1 cellular context compared by ENCODE assay signal in the genomic region with DNA sequence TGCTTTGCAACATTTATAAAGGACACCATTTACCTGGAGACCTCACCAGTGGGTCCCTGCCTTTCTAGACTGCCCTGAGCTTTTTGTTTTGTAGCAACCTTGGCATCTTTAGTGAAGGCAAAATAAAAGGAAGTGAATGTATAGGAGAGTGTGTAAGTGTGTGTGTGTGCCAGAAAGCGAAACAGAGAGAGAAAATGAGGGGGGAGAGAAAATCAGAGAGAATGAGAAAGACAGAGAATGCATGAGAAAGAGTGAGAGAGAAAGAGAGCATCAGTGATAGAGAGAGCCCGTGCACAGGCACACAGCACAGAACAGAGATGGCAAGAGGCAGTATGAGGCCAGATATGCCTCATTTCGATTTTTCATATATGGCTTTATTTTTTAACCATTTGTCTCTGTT.
TF ChIP-seq lines count a peak whose summit lies in the region.

No MANE protein-coding gene starts in this region.

TF ChIP-seq in HepG2, 621 proteins besides CTCF, POLR2A, EP300 and RAD21 (continued from another document):
- TF ChIP-seq, protein P1, sequence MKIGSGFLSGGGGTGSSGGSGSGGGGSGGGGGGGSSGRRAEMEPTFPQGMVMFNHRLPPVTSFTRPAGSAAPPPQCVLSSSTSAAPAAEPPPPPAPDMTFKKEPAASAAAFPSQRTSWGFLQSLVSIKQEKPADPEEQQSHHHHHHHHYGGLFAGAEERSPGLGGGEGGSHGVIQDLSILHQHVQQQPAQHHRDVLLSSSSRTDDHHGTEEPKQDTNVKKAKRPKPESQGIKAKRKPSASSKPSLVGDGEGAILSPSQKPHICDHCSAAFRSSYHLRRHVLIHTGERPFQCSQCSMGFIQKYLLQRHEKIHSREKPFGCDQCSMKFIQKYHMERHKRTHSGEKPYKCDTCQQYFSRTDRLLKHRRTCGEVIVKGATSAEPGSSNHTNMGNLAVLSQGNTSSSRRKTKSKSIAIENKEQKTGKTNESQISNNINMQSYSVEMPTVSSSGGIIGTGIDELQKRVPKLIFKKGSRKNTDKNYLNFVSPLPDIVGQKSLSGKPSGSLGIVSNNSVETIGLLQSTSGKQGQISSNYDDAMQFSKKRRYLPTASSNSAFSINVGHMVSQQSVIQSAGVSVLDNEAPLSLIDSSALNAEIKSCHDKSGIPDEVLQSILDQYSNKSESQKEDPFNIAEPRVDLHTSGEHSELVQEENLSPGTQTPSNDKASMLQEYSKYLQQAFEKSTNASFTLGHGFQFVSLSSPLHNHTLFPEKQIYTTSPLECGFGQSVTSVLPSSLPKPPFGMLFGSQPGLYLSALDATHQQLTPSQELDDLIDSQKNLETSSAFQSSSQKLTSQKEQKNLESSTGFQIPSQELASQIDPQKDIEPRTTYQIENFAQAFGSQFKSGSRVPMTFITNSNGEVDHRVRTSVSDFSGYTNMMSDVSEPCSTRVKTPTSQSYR (CRISPR knock-in tag; IDR thresholded peaks at IDR 0.05; ENCODE audit: borderline replicate concordance), result no peak
- TF ChIP-seq ZFP37 (CRISPR knock-in tag; IDR thresholded peaks at IDR 0.05; ENCODE audit: borderline replicate concordance) (no peak), CENPX (CRISPR knock-in tag; IDR thresholded peaks at IDR 0.05) (no peak), ZNF674 (CRISPR knock-in tag; IDR thresholded peaks at IDR 0.05; ENCODE audit: low read depth) (no peak), ZBTB8A (CRISPR knock-in tag; IDR thresholded peaks at IDR 0.05; ENCODE audit: borderline replicate concordance, low read depth) (no peak)
- TF ChIP-seq, protein P2, sequence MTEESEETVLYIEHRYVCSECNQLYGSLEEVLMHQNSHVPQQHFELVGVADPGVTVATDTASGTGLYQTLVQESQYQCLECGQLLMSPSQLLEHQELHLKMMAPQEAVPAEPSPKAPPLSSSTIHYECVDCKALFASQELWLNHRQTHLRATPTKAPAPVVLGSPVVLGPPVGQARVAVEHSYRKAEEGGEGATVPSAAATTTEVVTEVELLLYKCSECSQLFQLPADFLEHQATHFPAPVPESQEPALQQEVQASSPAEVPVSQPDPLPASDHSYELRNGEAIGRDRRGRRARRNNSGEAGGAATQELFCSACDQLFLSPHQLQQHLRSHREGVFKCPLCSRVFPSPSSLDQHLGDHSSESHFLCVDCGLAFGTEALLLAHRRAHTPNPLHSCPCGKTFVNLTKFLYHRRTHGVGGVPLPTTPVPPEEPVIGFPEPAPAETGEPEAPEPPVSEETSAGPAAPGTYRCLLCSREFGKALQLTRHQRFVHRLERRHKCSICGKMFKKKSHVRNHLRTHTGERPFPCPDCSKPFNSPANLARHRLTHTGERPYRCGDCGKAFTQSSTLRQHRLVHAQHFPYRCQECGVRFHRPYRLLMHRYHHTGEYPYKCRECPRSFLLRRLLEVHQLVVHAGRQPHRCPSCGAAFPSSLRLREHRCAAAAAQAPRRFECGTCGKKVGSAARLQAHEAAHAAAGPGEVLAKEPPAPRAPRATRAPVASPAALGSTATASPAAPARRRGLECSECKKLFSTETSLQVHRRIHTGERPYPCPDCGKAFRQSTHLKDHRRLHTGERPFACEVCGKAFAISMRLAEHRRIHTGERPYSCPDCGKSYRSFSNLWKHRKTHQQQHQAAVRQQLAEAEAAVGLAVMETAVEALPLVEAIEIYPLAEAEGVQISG (CRISPR knock-in tag; IDR thresholded peaks at IDR 0.05), result no peak
